ENCODE assay signal across 1 cellular context in genomic region chr6:146881228-146882181, GRCh38.
TF ChIP-seq lines count a peak whose summit lies in the region.

No MANE protein-coding gene starts in this region.

TF ChIP-seq in K562, 482 proteins besides CTCF, POLR2A, EP300 and RAD21 (continued from another document and continues in another):
- TF ChIP-seq RREB1 (CRISPR knock-in tag; IDR thresholded peaks at IDR 0.05) (no peak), SMARCA5 (IDR thresholded peaks at IDR 0.05) (no peak), GABPB1 (CRISPR knock-in tag; IDR thresholded peaks at IDR 0.05) (no peak), BMI1 (IDR thresholded peaks at IDR 0.05; ENCODE audit: low read length) (no peak), ELK3 (CRISPR knock-in tag; IDR thresholded peaks at IDR 0.05) (no peak), PCBP2 (IDR thresholded peaks at IDR 0.05; ENCODE audit: low read depth, low read length, poor library complexity, severe bottlenecking) (no peak), TARDBP (IDR thresholded peaks at IDR 0.05) (no peak), NFYB (IDR thresholded peaks at IDR 0.05; ENCODE audit: extremely low read depth, insufficient read length) (no peak), TOE1 (IDR thresholded peaks at IDR 0.05; ENCODE audit: borderline replicate concordance) (no peak), TOE1 (CRISPR knock-in tag; IDR thresholded peaks at IDR 0.05; ENCODE audit: borderline replicate concordance, low read depth) (no peak), ZNF507 (tag; conservative IDR thresholded peaks at IDR 0.05) (no peak), ZBTB5 (IDR thresholded peaks at IDR 0.05) (no peak), ZNF239 (CRISPR knock-in tag; IDR thresholded peaks at IDR 0.05) (no peak; the same call in 1 of the 2 replicates), CBX1 (IDR thresholded peaks at IDR 0.05; ENCODE audit: low read depth) (no peak), ILK (tag; IDR thresholded peaks at IDR 0.05; ENCODE audit: borderline replicate concordance, low read depth) (0 out of 2 replicates have a peak, but pooled peaks have one; percentile 36), CHAMP1 (IDR thresholded peaks at IDR 0.05) (no peak), FOXK1 (CRISPR knock-in tag; IDR thresholded peaks at IDR 0.05; ENCODE audit: borderline replicate concordance) (0 out of 2 replicates have a peak, but pooled peaks have one; percentile 33), ELF1 (tag; IDR thresholded peaks at IDR 0.05) (0 out of 2 replicates have a peak, but pooled peaks have one; percentile 25), MCM3 (IDR thresholded peaks at IDR 0.05) (no peak), NFRKB (IDR thresholded peaks at IDR 0.05; ENCODE audit: low read depth) (peak; percentile 70; the same call in 1 of the 2 replicates), U2AF2 (optimal IDR thresholded peaks at IDR 0.05; ENCODE audit: low read depth, low read length) (no peak), MYC (IDR thresholded peaks at IDR 0.05; ENCODE audit: low read depth, low read length) (peak; percentile 49; the same call in 1 of the 2 replicates), MYC (CRISPR knock-in tag; IDR thresholded peaks at IDR 0.05; ENCODE audit: borderline replicate concordance, low read depth) (0 out of 2 replicates have a peak, but pooled peaks have one; percentile 15), SREBF1 (IDR thresholded peaks at IDR 0.05; ENCODE audit: borderline replicate concordance, low read depth, low read length) (no peak), RFX7 (CRISPR knock-in tag; IDR thresholded peaks at IDR 0.05) (no peak), ZNF134 (CRISPR knock-in tag; conservative IDR thresholded peaks at IDR 0.05) (no peak), ZFX (CRISPR knock-in tag; IDR thresholded peaks at IDR 0.05) (no peak), ZNF324 (CRISPR knock-in tag; IDR thresholded peaks at IDR 0.05) (0 out of 2 replicates have a peak, but pooled peaks have one; percentile 21), RNF219 (CRISPR knock-in tag; IDR thresholded peaks at IDR 0.05) (no peak; the same call in 1 of the 2 replicates), ZNF740 (CRISPR knock-in tag; IDR thresholded peaks at IDR 0.05) (no peak), ZNF740 (tag; IDR thresholded peaks at IDR 0.05) (no peak), NR4A1 (CRISPR knock-in tag; IDR thresholded peaks at IDR 0.05) (no peak), NR4A1 (tag; IDR thresholded peaks at IDR 0.05) (no peak), ZNF644 (tag; IDR thresholded peaks at IDR 0.05; ENCODE audit: low read depth) (peak; percentile 29; the same call in 1 of the 2 replicates), ZNF318 (IDR thresholded peaks at IDR 0.05; ENCODE audit: borderline replicate concordance in 1 of 2, low read depth in 1 of 2) (peak; percentile 19 to 71; a peak in 2 of 4 replicates), TEAD2 (tag; IDR thresholded peaks at IDR 0.05) (0 out of 2 replicates have a peak, but pooled peaks have one; percentile 9), HOXB6 (CRISPR knock-in tag; IDR thresholded peaks at IDR 0.05; ENCODE audit: borderline replicate concordance) (no peak), PTRF (tag; IDR thresholded peaks at IDR 0.05) (no peak), KAT8 (IDR thresholded peaks at IDR 0.05; ENCODE audit: low read depth) (no peak)
